Comparison of ENCODE assay signal across 27 cellular contexts in the genomic region with DNA sequence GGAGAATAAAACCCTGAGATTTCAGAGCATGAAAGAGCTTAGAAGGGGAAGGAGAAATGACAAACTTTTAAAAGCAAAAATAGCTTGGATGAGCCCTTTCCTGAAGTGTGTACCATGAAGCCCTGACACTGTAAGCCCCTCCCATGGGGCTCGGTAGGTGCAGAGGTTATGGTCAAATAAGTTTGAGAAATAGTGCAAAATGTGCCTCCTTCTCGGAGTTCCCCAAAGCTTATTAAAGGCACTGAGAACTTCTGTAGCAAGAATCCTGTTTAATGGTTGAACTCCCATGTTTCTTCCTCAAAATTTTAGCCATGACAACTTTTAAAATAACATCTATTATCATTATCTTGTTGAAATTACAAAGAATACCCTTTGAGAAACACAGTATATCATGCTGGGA.
"Had no signal": no experiment of that assay in that cellular context is flagged by ENCODE, and none has a peak within 500 bp of the region (broad histone marks: within the 10 kb centered on the region; RNA-seq: fewer than 3 reads in every experiment).

No MANE protein-coding gene starts in this region.

- H3K36me3 Mint-ChIP-seq: immature natural killer cell; natural killer cell treated with Interleukin-12 subunit alpha and Interleukin-12 subunit beta and Interleukin-15 and Interleukin-18, amount 100 ng/mL, for 72 hours; stimulated activated effector memory CD8-positive, alpha-beta T cell treated with anti-CD3 and anti-CD28 coated beads, Interleukin-12 subunit alpha, Interleukin-12 subunit beta, amount 100 ng/mL, for 72 hours; type B pancreatic cell had no signal

- H3K79me2 ChIP-seq: parathyroid adenoma had no signal

- H3K9me3 Mint-ChIP-seq: effector memory CD8-positive, alpha-beta T cell; immature natural killer cell; natural killer cell treated with Interleukin-12 subunit alpha and Interleukin-12 subunit beta and Interleukin-15 and Interleukin-18, amount 100 ng/mL, for 72 hours; stimulated activated effector memory CD8-positive, alpha-beta T cell treated with anti-CD3 and anti-CD28 coated beads, Interleukin-12 subunit alpha, Interleukin-12 subunit beta, amount 100 ng/mL, for 72 hours had no signal

- ATAC-seq: effector memory CD8-positive, alpha-beta T cell; left ventricle myocardium superior; lower lobe of right lung; natural killer cell treated with Interleukin-12 subunit alpha and Interleukin-12 subunit beta and Interleukin-15 and Interleukin-18, amount 100 ng/mL, for 72 hours; sciatic nerve; stimulated activated effector memory CD8-positive, alpha-beta T cell treated with anti-CD3 and anti-CD28 coated beads, Interleukin-12 subunit alpha, Interleukin-12 subunit beta, amount 100 ng/mL, for 72 hours; stimulated activated naive CD8-positive, alpha-beta T cell treated with anti-CD3 and anti-CD28 coated beads, Interleukin-15, Interleukin-2, amounts not matched to agents 100 U/mL and 50 U/mL, for 24 hours had no signal

- H3K27ac Mint-ChIP-seq: effector memory CD8-positive, alpha-beta T cell; immature natural killer cell; natural killer cell treated with Interleukin-12 subunit alpha and Interleukin-12 subunit beta and Interleukin-15 and Interleukin-18, amount 100 ng/mL, for 72 hours; progenitor cell of endocrine pancreas; stimulated activated effector memory CD8-positive, alpha-beta T cell treated with anti-CD3 and anti-CD28 coated beads, Interleukin-12 subunit alpha, Interleukin-12 subunit beta, amount 100 ng/mL, for 72 hours; type B pancreatic cell had no signal

- H3K4me2 ChIP-seq: smooth muscle cell had no signal

- H3K4me1 Mint-ChIP-seq: immature natural killer cell had no signal

- H3K27ac ChIP-seq: esophagus squamous epithelium, lower lobe of right lung, parathyroid adenoma, right atrium auricular region, testis, tibial artery had no signal

- H3K36me3 ChIP-seq: esophagus squamous epithelium, lower lobe of right lung, right atrium auricular region, tibial artery had no signal

- H3K9me3 ChIP-seq: esophagus squamous epithelium, lower lobe of right lung, right atrium auricular region, testis, tibial artery had no signal

- H3K4me3 Mint-ChIP-seq: effector memory CD8-positive, alpha-beta T cell; immature natural killer cell; natural killer cell treated with Interleukin-12 subunit alpha and Interleukin-12 subunit beta and Interleukin-15 and Interleukin-18, amount 100 ng/mL, for 72 hours; neural crest cell; stimulated activated effector memory CD8-positive, alpha-beta T cell treated with anti-CD3 and anti-CD28 coated beads, Interleukin-12 subunit alpha, Interleukin-12 subunit beta, amount 100 ng/mL, for 72 hours; type B pancreatic cell had no signal

- H3K27me3 ChIP-seq: esophagus squamous epithelium, right atrium auricular region, testis, tibial artery had no signal

- H3K9ac ChIP-seq: parathyroid adenoma had no signal

- H3K4me3 ChIP-seq: esophagus squamous epithelium, lower lobe of right lung, right atrium auricular region, smooth muscle cell, testis, tibial artery had no signal

- H2AFZ ChIP-seq: parathyroid adenoma had no signal

- FAIRE-seq: colon, endometrium had no signal

- H3K4me1 ChIP-seq: parathyroid adenoma, right atrium auricular region, testis had no signal

- DNase-seq: effector memory CD8-positive, alpha-beta T cell; erythroblast; esophagus squamous epithelium; foreskin melanocyte; hypothalamus; immature natural killer cell; islet precursor cell; kidney glomerular epithelial cell; left ventricle myocardium superior; lower lobe of right lung; stimulated activated CD4-positive, alpha-beta T cell treated with anti-CD3 and anti-CD28 coated beads, Interleukin-2, amount 100 ng/mL, for 24 hours; stimulated activated CD4-positive, alpha-beta T cell treated with anti-CD3 and anti-CD28 coated beads, Interleukin-4, amount 100 ng/mL, for 24 hours; stimulated activated naive CD8-positive, alpha-beta T cell treated with anti-CD3 and anti-CD28 coated beads, Interleukin-15, Interleukin-2, amounts not matched to agents 100 U/mL and 50 U/mL, for 24 hours; substantia nigra; testis; tibial artery had no signal
